In genomic region chr12:66624806-66625205, GRCh38 we compare ENCODE assay signal across 18 cellular contexts. TPM values are rescaled to one million over a fixed set of nuclear protein-coding genes. Genes with fewer than 3 reads are reported as not detected.
DNase-seq lines count a peak whose midpoint lies in the region; ATAC-seq, FAIRE-seq and TF ChIP-seq lines count a peak whose summit lies in the region.
"Had no signal": no experiment of that assay in that cellular context is flagged by ENCODE, and none has a peak within 500 bp of the region (broad histone marks: within the 10 kb centered on the region; RNA-seq: fewer than 3 reads in every experiment).

No MANE protein-coding gene starts in this region.

- H3K9me3 ChIP-seq in neuronal stem cell (replicated peaks in 1 of 2; ENCODE audit: control insufficient read depth in 2 of 2, insufficient read depth in 1 of 2, low read depth in 1 of 2, low read length in 2 of 2), result no peaks in the 10 kb centered on the region
- H3K9me3 ChIP-seq: A549, colonic mucosa, SJCRH30 had no signal

- no peak overlapping the region for H3K23ac ChIP-seq in neuronal stem cell (ENCODE audit: low read depth, low read length, poor library complexity)

- no CpG with 5 or more reads among the region's 2 CpGs for whole genome bisulfite sequencing in neuronal stem cell (ENCODE audit: extremely low coverage in 2 of 2, insufficient read length in 2 of 2, insufficient replicate concordance in 1 of 2), 2 donors

- peak; percentile 60 for FAIRE-seq in GM19239 (lab: Jason Lieb, UNC)
- FAIRE-seq: A549, H54 had no signal

- H4K8ac ChIP-seq in neuronal stem cell (ENCODE audit: low read depth, low read length), result no peak overlapping the region

- no peak overlapping the region for H4K91ac ChIP-seq in neuronal stem cell (ENCODE audit: low read depth, low read length, poor library complexity)

- peak; percentile 68 for DNase-seq in GM06990 (ENCODE audit: extremely low read depth, insufficient read length)
- DNase-seq in GM19239 (ENCODE audit: insufficient read length, low spot score), result no peak
- no peak for DNase-seq in DMS53 treated with DMSO at 0.1 percent for 48 hours (lab: John Stamatoyannopoulos, UW; ENCODE audit: unreplicated experiment)
- no peak for DNase-seq in NCI-H2107 treated with DMSO at 0.1 percent for 48 hours (lab: John Stamatoyannopoulos, UW; ENCODE audit: unreplicated experiment)
- no peak for DNase-seq in neuronal stem cell (ENCODE audit: low spot score)
- DNase-seq: activated CD4-positive, CD25-positive, alpha-beta regulatory T cell; activated T-cell treated with anti-CD3 and anti-CD28 coated beads for 4 hours; colonic mucosa; NCI-H1092; NCI-H524 treated with DMSO at 0.1 percent for 48 hours; SJCRH30; trophoblast cell had no signal

- H3K14ac ChIP-seq in neuronal stem cell (ENCODE audit: low read length), result no peak overlapping the region

- no peaks in the 10 kb centered on the region for H3K36me3 ChIP-seq in GM06990 (ENCODE audit: control insufficient read depth, insufficient read depth, low read length)
- H3K36me3 ChIP-seq in neuronal stem cell (replicated peaks in 1 of 2; ENCODE audit: control insufficient read depth in 2 of 2, insufficient read depth in 2 of 2, low read length in 2 of 2), result no peaks in the 10 kb centered on the region
- H3K36me3 ChIP-seq: colonic mucosa, SJCRH30 had no signal

- H2BK12ac ChIP-seq in neuronal stem cell (ENCODE audit: low read length), result no peak overlapping the region

- no peak overlapping the region for H2BK15ac ChIP-seq in neuronal stem cell (ENCODE audit: low read length)

- no peak overlapping the region for H2BK120ac ChIP-seq in neuronal stem cell (ENCODE audit: low read depth, low read length)

- no peak overlapping the region for H2AFZ ChIP-seq in neuronal stem cell (ENCODE audit: low read length)
- H2AFZ ChIP-seq: parathyroid adenoma had no signal

- H3K18ac ChIP-seq in neuronal stem cell (ENCODE audit: low read length), result no peak overlapping the region

- H3K4ac ChIP-seq in neuronal stem cell (ENCODE audit: low read length), result no peak overlapping the region

- no peak overlapping the region for H3K4me2 ChIP-seq in neuronal stem cell (ENCODE audit: insufficient read depth, low read length, poor library complexity, severe bottlenecking)
- H3K4me2 ChIP-seq: A549 had no signal

- no peaks in the 10 kb centered on the region for H3K79me1 ChIP-seq in neuronal stem cell (ENCODE audit: low read depth, low read length)

- ATAC-seq in HG02610 (IDR thresholded peaks at IDR 0.05; ENCODE audit: unreplicated experiment), result peak; percentile 52
- ATAC-seq in HG03432 (IDR thresholded peaks at IDR 0.05; ENCODE audit: unreplicated experiment), result peak; percentile 77
- no peak for ATAC-seq in HG03097 (IDR thresholded peaks at IDR 0.05; ENCODE audit: low FRiP score, unreplicated experiment)
- ATAC-seq: A549 had no signal

- no peak for TF ChIP-seq CTCF in GM06990 (IDR thresholded peaks at IDR 0.05; ENCODE audit: insufficient read depth, low read length, poor library complexity, severe bottlenecking)

- H3K9ac ChIP-seq in neuronal stem cell (ENCODE audit: low read depth, low read length, poor library complexity), result no peak overlapping the region
- H3K9ac ChIP-seq: parathyroid adenoma had no signal

- no peak overlapping the region for H2BK5ac ChIP-seq in neuronal stem cell (ENCODE audit: low read length)

- no peak overlapping the region for H3K4me3 ChIP-seq in GM06990 (replicated peaks; ENCODE audit: low read depth, low read length)
- no peak overlapping the region for H3K4me3 ChIP-seq in neuronal stem cell (ENCODE audit: low read length in 2 of 2)
- H3K4me3 ChIP-seq: A549, colonic mucosa, SJCRH30 had no signal

- no peak overlapping the region for H2AK5ac ChIP-seq in neuronal stem cell (ENCODE audit: low read depth, low read length)

- peaks cover 0 to 10% of the 10 kb centered on the region in 2 donors for H3K4me1 ChIP-seq in neuronal stem cell (ENCODE audit: control insufficient read depth in 2 of 2, insufficient read depth in 1 of 2, low read depth in 1 of 2, low read length in 2 of 2)
- H3K4me1 ChIP-seq: colonic mucosa had no signal

- no peak overlapping the region for H3K27ac ChIP-seq in neuronal stem cell (replicated peaks; ENCODE audit: low read length)
- H3K27ac ChIP-seq: A549, colonic mucosa, parathyroid adenoma, SJCRH30 had no signal

- H3K27me3 ChIP-seq in GM06990 (replicated peaks; ENCODE audit: control insufficient read depth, insufficient read depth, low read length) (no peaks in the 10 kb centered on the region), neuronal stem cell (ENCODE audit: control insufficient read depth in 3 of 3, insufficient read depth in 3 of 3, low read depth in 1 of 3, low read length in 3 of 3) (no peaks in the 10 kb centered on the region)
- H3K27me3 ChIP-seq: colonic mucosa, SJCRH30 had no signal

RNA-seq across cellular contexts. Expression of gene GRIP1, which starts 54.1 kb away (rescaled TPM):
- polyA plus RNA-seq in neuronal stem cell (2013, experiment 1 of 2), result 12.6 TPM
- polyA plus RNA-seq in neuronal stem cell (2013, experiment 2 of 2), result 12.4 TPM
